Comparison of ENCODE assay signal across 1 cellular context in genomic region chr7:22559829-22560489, GRCh38.
A peak's percentile ranks its signal among the peaks of the same experiment; 100 is the strongest.
TF ChIP-seq lines count a peak whose summit lies in the region.

No MANE protein-coding gene starts in this region.

TF ChIP-seq in K562, 482 proteins besides CTCF, POLR2A, EP300 and RAD21 (continued from another document):
- TF ChIP-seq HMBOX1 (IDR thresholded peaks at IDR 0.05): 0 out of 2 replicates have a peak, but pooled peaks have one; percentile 39
- TF ChIP-seq CTCFL (IDR thresholded peaks at IDR 0.05; ENCODE audit: borderline replicate concordance, insufficient read depth, low read depth, low read length, poor library complexity, severe bottlenecking): no peak
- TF ChIP-seq LARP7 (IDR thresholded peaks at IDR 0.05): no peak
- TF ChIP-seq ZBTB33 (CRISPR knock-in tag; IDR thresholded peaks at IDR 0.05): peak; percentile 34; the same call in 1 of the 2 replicates
- TF ChIP-seq TFE3 (CRISPR knock-in tag; IDR thresholded peaks at IDR 0.05): no peak
- 0 out of 2 replicates have a peak, but pooled peaks have one; percentile 36 for TF ChIP-seq TEAD4 (IDR thresholded peaks at IDR 0.05; ENCODE audit: low read length)
- TF ChIP-seq TEAD4 (CRISPR knock-in tag; IDR thresholded peaks at IDR 0.05; ENCODE audit: borderline replicate concordance): no peak
- no peak for TF ChIP-seq CAMTA2 (CRISPR knock-in tag; conservative IDR thresholded peaks at IDR 0.05)
- no peak for TF ChIP-seq PTRF (tag; IDR thresholded peaks at IDR 0.05)
- 0 out of 2 replicates have a peak, but pooled peaks have one; percentile 19 for TF ChIP-seq L3MBTL2 (IDR thresholded peaks at IDR 0.05)
- peak; percentile 74 for TF ChIP-seq ARID2 (IDR thresholded peaks at IDR 0.05)
- TF ChIP-seq ZNF639 (CRISPR knock-in tag; conservative IDR thresholded peaks at IDR 0.05 in 1 of 2, IDR thresholded peaks at IDR 0.05 in 1 of 2): no peak
- no peak for TF ChIP-seq ZNF740 (CRISPR knock-in tag; IDR thresholded peaks at IDR 0.05)
- no peak for TF ChIP-seq ZNF740 (tag; IDR thresholded peaks at IDR 0.05)
- TF ChIP-seq YY1 (IDR thresholded peaks at IDR 0.05; ENCODE audit: borderline replicate concordance in 1 of 3, control insufficient read depth in 1 of 3, extremely low read depth in 1 of 3, insufficient read depth in 3 of 3, insufficient read length in 1 of 3, insufficient replicate concordance in 2 of 3, low read depth in 1 of 3, low read length in 2 of 3): peak in 1 of 3 experiments; percentile 28
- peak; percentile 85 to 86 for TF ChIP-seq FOXK2 (conservative IDR thresholded peaks at IDR 0.05 in 1 of 2, IDR thresholded peaks at IDR 0.05 in 1 of 2; ENCODE audit: low read depth in 2 of 2)
- no peak for TF ChIP-seq ZNF12 (CRISPR knock-in tag; IDR thresholded peaks at IDR 0.05)
- no peak for TF ChIP-seq HMG20A (CRISPR knock-in tag; conservative IDR thresholded peaks at IDR 0.05)
- TF ChIP-seq TBL1XR1 (IDR thresholded peaks at IDR 0.05; ENCODE audit: low read length in 2 of 2): 0 out of 4 replicates have a peak, but pooled peaks of 1 of the 2 experiments have one; percentile 17
- TF ChIP-seq ARID1B (IDR thresholded peaks at IDR 0.05): no peak
- TF ChIP-seq ZNF41 (CRISPR knock-in tag; conservative IDR thresholded peaks at IDR 0.05): no peak
- TF ChIP-seq CREM (IDR thresholded peaks at IDR 0.05; ENCODE audit: low read depth): peak; percentile 45; the same call in 1 of the 2 replicates
- no peak for TF ChIP-seq LCOR (CRISPR knock-in tag; IDR thresholded peaks at IDR 0.05)
- TF ChIP-seq ZNF695 (CRISPR knock-in tag; IDR thresholded peaks at IDR 0.05): no peak
- no peak for TF ChIP-seq ZKSCAN3 (CRISPR knock-in tag; IDR thresholded peaks at IDR 0.05)
- TF ChIP-seq MNT (conservative IDR thresholded peaks at IDR 0.05): peak; percentile 33 to 44; a peak in 1 of 4 replicates
- peak; percentile 17; the same call in 1 of the 2 replicates for TF ChIP-seq JUN (IDR thresholded peaks at IDR 0.05; ENCODE audit: borderline replicate concordance, low read depth, low read length)
- TF ChIP-seq JUN (CRISPR knock-in tag; IDR thresholded peaks at IDR 0.05; ENCODE audit: borderline replicate concordance): no peak
- TF ChIP-seq CEBPB (tag; IDR thresholded peaks at IDR 0.05): no peak
- TF ChIP-seq CHD2 (IDR thresholded peaks at IDR 0.05; ENCODE audit: low read depth, low read length): no peak
- peak; percentile 33; the same call in 1 of the 2 replicates for TF ChIP-seq RB1 (IDR thresholded peaks at IDR 0.05; ENCODE audit: low read depth)
- 0 out of 2 replicates have a peak, but pooled peaks have one; percentile 31 for TF ChIP-seq CXXC5 (CRISPR knock-in tag; IDR thresholded peaks at IDR 0.05)
- no peak for TF ChIP-seq ZNF586 (CRISPR knock-in tag; conservative IDR thresholded peaks at IDR 0.05)
- TF ChIP-seq ZNF311 (CRISPR knock-in tag; IDR thresholded peaks at IDR 0.05): no peak
- TF ChIP-seq STAG1 (CRISPR knock-in tag; IDR thresholded peaks at IDR 0.05; ENCODE audit: borderline replicate concordance): peak; percentile 67; the same call in 1 of the 2 replicates
- 0 out of 2 replicates have a peak, but pooled peaks have one; percentile 8 for TF ChIP-seq TARDBP (IDR thresholded peaks at IDR 0.05)
- peak in 1 of 2 experiments; percentile 47; a peak in 1 of 4 replicates for TF ChIP-seq FOXA3 (CRISPR knock-in tag; conservative IDR thresholded peaks at IDR 0.05 in 1 of 2, IDR thresholded peaks at IDR 0.05 in 1 of 2)
- no peak for TF ChIP-seq FOS (IDR thresholded peaks at IDR 0.05; ENCODE audit: extremely low read depth, insufficient read length)
- no peak for TF ChIP-seq ZNF280A (IDR thresholded peaks at IDR 0.05; ENCODE audit: low read depth, partially characterized antibody)
- no peak for TF ChIP-seq BRD4 (IDR thresholded peaks at IDR 0.05)
- no peak for TF ChIP-seq JUNB (CRISPR knock-in tag; conservative IDR thresholded peaks at IDR 0.05)
- no peak for TF ChIP-seq PHF21A (IDR thresholded peaks at IDR 0.05; ENCODE audit: borderline replicate concordance, low read depth)
- peak; percentile 25; the same call in 1 of the 2 replicates for TF ChIP-seq JUND (IDR thresholded peaks at IDR 0.05; ENCODE audit: borderline replicate concordance, low read depth, low read length)
- TF ChIP-seq JUND (tag; IDR thresholded peaks at IDR 0.05; ENCODE audit: borderline replicate concordance, low read depth, low read length): no peak
- no peak for TF ChIP-seq NFE2L1 (tag; IDR thresholded peaks at IDR 0.05; ENCODE audit: borderline replicate concordance, low read depth)
- no peak for TF ChIP-seq ZNF75A (CRISPR knock-in tag; IDR thresholded peaks at IDR 0.05)
- no peak for TF ChIP-seq NR2F6 (CRISPR knock-in tag; IDR thresholded peaks at IDR 0.05)
- TF ChIP-seq ZNF589 (CRISPR knock-in tag; IDR thresholded peaks at IDR 0.05; ENCODE audit: low read depth): no peak
- TF ChIP-seq SMC3 (conservative IDR thresholded peaks at IDR 0.05; ENCODE audit: insufficient read depth, low read depth, low read length): peak; percentile 96
- TF ChIP-seq ILF3 (IDR thresholded peaks at IDR 0.05; ENCODE audit: borderline replicate concordance): no peak
- TF ChIP-seq OTX1 (CRISPR knock-in tag; IDR thresholded peaks at IDR 0.05): no peak
- TF ChIP-seq CEBPG (CRISPR knock-in tag; IDR thresholded peaks at IDR 0.05): no peak
- no peak for TF ChIP-seq CEBPG (tag; conservative IDR thresholded peaks at IDR 0.05 in 1 of 2, IDR thresholded peaks at IDR 0.05 in 1 of 2)
- no peak for TF ChIP-seq NCOA2 (IDR thresholded peaks at IDR 0.05; ENCODE audit: partially characterized antibody in 2 of 2)
- TF ChIP-seq MYC (IDR thresholded peaks at IDR 0.05; ENCODE audit: low read depth, low read length): peak; percentile 66
- TF ChIP-seq MYC (CRISPR knock-in tag; IDR thresholded peaks at IDR 0.05; ENCODE audit: borderline replicate concordance, low read depth): no peak
- no peak for TF ChIP-seq E2F5 (CRISPR knock-in tag; IDR thresholded peaks at IDR 0.05)
- TF ChIP-seq TRIM24 (IDR thresholded peaks at IDR 0.05): no peak; a peak in 1 of 4 replicates
- TF ChIP-seq HDGF (IDR thresholded peaks at IDR 0.05): no peak
- TF ChIP-seq CC2D1A (IDR thresholded peaks at IDR 0.05): peak; percentile 69
TF ChIP-seq in K562: peak in this region for 22.
